8 cellular contexts compared by ENCODE assay signal in genomic region chr17:64506201-64506575, GRCh38.
DNase-seq lines count a peak whose midpoint lies in the region; ATAC-seq and TF ChIP-seq lines count a peak whose summit lies in the region.

Gene DDX5, minus strand, starts transcription at chr17:64506289. Its CDS starts 170 bp downstream, at chr17:64506119.

- H3K4me3 ChIP-seq in astrocyte of the spinal cord (ENCODE audit: low read depth, low read length) = peak within 1 kb of the TSS; percentile 98

- TF ChIP-seq CTCF in astrocyte of the spinal cord (IDR thresholded peaks at IDR 0.05; ENCODE audit: low read depth, low read length) = no peak

- in situ Hi-C loops in astrocyte of the spinal cord (cut with HindIII; ENCODE audit: low sequenced_read_pairs) = no loop called here

- DNase-seq in NCI-H2081 treated with DMSO at 0.1 percent for 48 hours (lab: John Stamatoyannopoulos, UW) (peak; percentile 92), T1000 (lab: John Stamatoyannopoulos, UW) (peak; percentile 99), astrocyte of the spinal cord (ENCODE audit: low read depth, low spot score) (peak; percentile 96), hippocampal formation (lab: John Stamatoyannopoulos, UW) (peak; percentile 96 to 97), retina (peak; percentile 97), HCEC 1CT (no peak)

- peak; percentile 61 for ATAC-seq in GM18505 (IDR thresholded peaks at IDR 0.05; ENCODE audit: unreplicated experiment)
- ATAC-seq in HG02981 (IDR thresholded peaks at IDR 0.05; ENCODE audit: unreplicated experiment) = peak; percentile 54

- TF ChIP-seq POLR2A in GM18505 (IDR thresholded peaks at IDR 0.05; ENCODE audit: borderline replicate concordance, extremely low read depth, insufficient read depth, insufficient read length) = peak; percentile 100
